In genomic region chr7:103540986-103541385, GRCh38 we compare ENCODE assay signal across 13 cellular contexts.
DNase-seq lines count a peak whose midpoint lies in the region; ATAC-seq, FAIRE-seq and TF ChIP-seq lines count a peak whose summit lies in the region.
"Had no signal": no experiment of that assay in that cellular context is flagged by ENCODE, and none has a peak within 500 bp of the region (broad histone marks: within the 10 kb centered on the region; RNA-seq: fewer than 3 reads in every experiment).

No MANE protein-coding gene starts in this region.

- DNase-seq in NCI-H446 treated with DMSO at 0.1 percent for 48 hours (lab: John Stamatoyannopoulos, UW), result peak; percentile 84
- peak; percentile 13 for DNase-seq in dermis blood vessel endothelial cell
- no peak for DNase-seq in HepG2 (ENCODE audit: low spot score)
- DNase-seq in ureter (ENCODE audit: low spot score), result peak; percentile 60
- no peak for DNase-seq in A673 (ENCODE audit: low spot score)
- DNase-seq: activated naive CD4-positive, alpha-beta T cell treated with anti-CD3 and anti-CD28 coated beads for 36 hours; Caco-2; NCI-H526 treated with DMSO at 0.1 percent for 48 hours; stimulated activated CD4-positive, alpha-beta T cell treated with anti-CD3 and anti-CD28 coated beads, Interleukin-12 subunit alpha, Interleukin-12 subunit beta, amount 100 ng/mL, for 4 hours; SW 1271 had no signal

- no peak overlapping the region for H3K9ac ChIP-seq in HepG2 (ENCODE audit: insufficient read depth, low read depth, low read length)

- H3K4me2 ChIP-seq in HepG2 (ENCODE audit: low read depth, low read length), result no peak overlapping the region

- FAIRE-seq in HepG2 (lab: Jason Lieb, UNC), result no peak

- intact Hi-C loops in HepG2 (cut with micrococcal nuclease; ENCODE audit: unreplicated experiment), result no loop called here
- intact Hi-C loops in A673 (cut with micrococcal nuclease; ENCODE audit: unreplicated experiment), result no loop called here

- TF ChIP-seq EP300 in HepG2 (IDR thresholded peaks at IDR 0.05; ENCODE audit: low read depth in 2 of 2, low read length in 2 of 2) (no peak), HepG2 (CRISPR knock-in tag; IDR thresholded peaks at IDR 0.05; ENCODE audit: borderline replicate concordance) (no peak)

- ATAC-seq in HepG2, result no peak
- no peak for ATAC-seq in HG03520 (IDR thresholded peaks at IDR 0.05; ENCODE audit: unreplicated experiment)
- no peak for ATAC-seq in HG02588 (IDR thresholded peaks at IDR 0.05; ENCODE audit: unreplicated experiment)

- no peak for TF ChIP-seq RAD21 in HepG2 (CRISPR knock-in tag; IDR thresholded peaks at IDR 0.05)

- POLR2A ChIA-PET in HepG2 (lab: Yijun Ruan, JAX), result no interaction called here
- POLR2A ChIA-PET in A673 (lab: Charles Lee; ENCODE audit: low non-redundant PET), result interaction anchor here (0.5 kb wide), 1 partner anchor 1411 kb away, joined by 3 read pairs; no protein-coding TSS in a partner anchor

- BruUV-seq in HepG2 (replicated peaks; lab: Mats Ljungman, UMichigan) (no TSS peak), A673 (replicated peaks; lab: Mats Ljungman, UMichigan) (no TSS peak)

- H3K27me3 ChIP-seq in HepG2 (ENCODE audit: control insufficient read depth in 1 of 2, insufficient read depth in 2 of 2, low read length in 2 of 2) (no peaks in the 10 kb centered on the region), A673 (replicated peaks; ENCODE audit: insufficient read depth, low read depth, low read length, poor library complexity) (peaks cover 26% of the 10 kb centered on the region)

- no peak for TF ChIP-seq CTCF in HepG2 (CRISPR knock-in tag; IDR thresholded peaks at IDR 0.05)
- TF ChIP-seq CTCF in A673 (conservative IDR thresholded peaks at IDR 0.05; ENCODE audit: low read depth, low read length), result no peak

- H3K27ac ChIP-seq in HepG2 (ENCODE audit: extremely low read length, insufficient read depth, low read length) (no peak overlapping the region), A673 (ENCODE audit: low read depth, low read length, poor library complexity, severe bottlenecking) (no peak overlapping the region)

- TF ChIP-seq POLR2A in HepG2 (IDR thresholded peaks at IDR 0.05; ENCODE audit: insufficient read depth in 1 of 2, low read depth in 2 of 2, low read length in 2 of 2), result no peak

- H2AFZ ChIP-seq in HepG2 (ENCODE audit: low read length), result no peak overlapping the region

- H3K4me1 ChIP-seq in HepG2 (ENCODE audit: insufficient read depth, low read length), result no peaks in the 10 kb centered on the region
- H3K4me1 ChIP-seq in A673 (ENCODE audit: insufficient read depth, low read length, poor library complexity, severe bottlenecking), result no peaks in the 10 kb centered on the region
- H3K4me1 ChIP-seq: Caco-2, HAP-1 had no signal

- no peaks in the 10 kb centered on the region for H3K79me2 ChIP-seq in HepG2 (ENCODE audit: insufficient read depth, low read length)

- H4K20me1 ChIP-seq in HepG2 (ENCODE audit: insufficient read depth, low read length), result no peaks in the 10 kb centered on the region

- H3K4me3 ChIP-seq in HepG2 (replicated peaks in 1 of 3; ENCODE audit: insufficient read depth in 1 of 3, low read depth in 2 of 3, low read length in 3 of 3) (no peak overlapping the region), A673 (ENCODE audit: low read depth, low read length, poor library complexity, severe bottlenecking) (no peak overlapping the region)
- H3K4me3 ChIP-seq: HAP-1 had no signal

- peaks cover 0 to 36% of the 10 kb centered on the region in 2 experiments; a peak in 3 of 5 replicates for H3K36me3 ChIP-seq in HepG2 (replicated peaks in 1 of 2; ENCODE audit: control insufficient read depth in 1 of 2, insufficient read depth in 2 of 2, low read length in 2 of 2)
- H3K36me3 ChIP-seq in A673 (ENCODE audit: insufficient read depth, low read length, poor library complexity, severe bottlenecking), result no peaks in the 10 kb centered on the region
- H3K36me3 ChIP-seq: HAP-1 had no signal

- CTCF ChIA-PET in HepG2 (lab: Yijun Ruan, JAX; ENCODE audit: low intra/inter-chr PET ratio, low total read pairs) (no interaction called here), A673 (lab: Charles Lee) (no interaction called here)

- in situ Hi-C loops in HepG2 (cut with HindIII; ENCODE audit: extremely low pct_ligation_motif_present, low pct_unique_long_range_greater_than_20kb), result no loop called here

- 72% methylated on average over 2 of the region's 4 CpGs for WGBS in HepG2 (ENCODE audit: low lambda C conversion rate)

- H3K9me3 ChIP-seq in HepG2 (ENCODE audit: low read length) (no peaks in the 10 kb centered on the region), A673 (ENCODE audit: low read depth, low read length, poor library complexity, severe bottlenecking) (no peaks in the 10 kb centered on the region)
- H3K9me3 ChIP-seq: Caco-2, HAP-1 had no signal

TF ChIP-seq in HepG2, 621 proteins besides CTCF, POLR2A, EP300 and RAD21 (continues in another document):
- TF ChIP-seq GABPA (IDR thresholded peaks at IDR 0.05; ENCODE audit: low read depth, low read length) (no peak), GABPA (CRISPR knock-in tag; IDR thresholded peaks at IDR 0.05; ENCODE audit: low read depth) (no peak), TCF12 (IDR thresholded peaks at IDR 0.05) (no peak), TCF12 (CRISPR knock-in tag; IDR thresholded peaks at IDR 0.05) (no peak), RBM22 (optimal IDR thresholded peaks at IDR 0.05; ENCODE audit: low read length) (peak; percentile 62), BHLHE40 (IDR thresholded peaks at IDR 0.05; ENCODE audit: low read length) (no peak), SNAPC4 (CRISPR knock-in tag; IDR thresholded peaks at IDR 0.05) (no peak), PLRG1 (conservative IDR thresholded peaks at IDR 0.05) (no peak), JUND (CRISPR knock-in tag; IDR thresholded peaks at IDR 0.05) (no peak), RNF219 (CRISPR knock-in tag; IDR thresholded peaks at IDR 0.05) (no peak), KDM5A (IDR thresholded peaks at IDR 0.05; ENCODE audit: borderline replicate concordance, low read length) (no peak), MYC (CRISPR knock-in tag; IDR thresholded peaks at IDR 0.05; ENCODE audit: borderline replicate concordance) (no peak), HCFC1 (IDR thresholded peaks at IDR 0.05; ENCODE audit: low read depth, low read length) (no peak)
- TF ChIP-seq, protein P1, sequence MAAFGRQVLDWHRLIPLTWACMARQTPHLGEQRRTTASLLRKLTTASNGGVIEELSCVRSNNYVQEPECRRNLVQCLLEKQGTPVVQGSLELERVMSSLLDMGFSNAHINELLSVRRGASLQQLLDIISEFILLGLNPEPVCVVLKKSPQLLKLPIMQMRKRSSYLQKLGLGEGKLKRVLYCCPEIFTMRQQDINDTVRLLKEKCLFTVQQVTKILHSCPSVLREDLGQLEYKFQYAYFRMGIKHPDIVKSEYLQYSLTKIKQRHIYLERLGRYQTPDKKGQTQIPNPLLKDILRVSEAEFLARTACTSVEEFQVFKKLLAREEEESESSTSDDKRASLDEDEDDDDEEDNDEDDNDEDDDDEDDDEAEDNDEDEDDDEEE (CRISPR knock-in tag; IDR thresholded peaks at IDR 0.05), result no peak

Comparison
In these comparisons a context has a peak if more than half of its experiments do, and no peak if none do; other contexts are left out.
1. DNase-seq: peak in NCI-H446 treated with DMSO at 0.1 percent for 48 hours (single experiment), dermis blood vessel endothelial cell (single experiment) and ureter (single experiment); none in HepG2 (single experiment) and A673 (single experiment).